Comparison of ENCODE assay signal across 19 cellular contexts in genomic region chr16:61926766-61927165, GRCh38.
DNase-seq lines count a peak whose midpoint lies in the region; ATAC-seq and TF ChIP-seq lines count a peak whose summit lies in the region.
"Had no signal": no experiment of that assay in that cellular context is flagged by ENCODE, and none has a peak within 500 bp of the region (broad histone marks: within the 10 kb centered on the region; RNA-seq: fewer than 3 reads in every experiment).

No MANE protein-coding gene starts in this region.

- no peaks in the 10 kb centered on the region for H3K9me3 ChIP-seq in PC-3 (ENCODE audit: low read length)
- H3K9me3 ChIP-seq: thoracic aorta had no signal

- DNase-seq in NCI-H2107 treated with DMSO at 0.1 percent for 48 hours (lab: John Stamatoyannopoulos, UW; ENCODE audit: unreplicated experiment) (peak; percentile 54), NCI-H2107 (lab: John Stamatoyannopoulos, UW) (no peak), NCI-H1436 treated with DMSO at 0.1 percent for 48 hours (lab: John Stamatoyannopoulos, UW) (peak; percentile 99), PC-3 (peak; percentile 31), non-pigmented ciliary epithelial cell (ENCODE audit: low read depth) (peak; percentile 0), superior temporal gyrus (ENCODE audit: extremely low spot score) (no peak), iPS-NIHi11 (ENCODE audit: low spot score) (no peak)
- DNase-seq in activated T-cell treated with anti-CD3 and anti-CD28 coated beads, Interleukin-2, amount 50 U/mL, for 4 hours: no peak
- DNase-seq: activated CD4-positive, alpha-beta memory T cell treated with anti-CD3 and anti-CD28 coated beads, Interleukin-2, amount 10 ng/mL, durations not matched to agents 7 days and 5 days; activated T-cell treated with anti-CD3 and anti-CD28 coated beads, Interleukin-2, amount 50 U/mL, for 72 hours; KG1; left ventricle myocardium inferior; NCI-H510A treated with DMSO at 0.1 percent for 48 hours had no signal

- BruUV-seq in PC-3 (replicated peaks; lab: Mats Ljungman, UMichigan): no TSS peak

- H2AFZ ChIP-seq in PC-3 (ENCODE audit: low read length): no peak overlapping the region

- no peaks in the 10 kb centered on the region for H3K9me3 Mint-ChIP-seq in activated T-cell treated with anti-CD3 and anti-CD28 coated beads, Interleukin-2, amount 50 U/mL, for 4 hours

- H3K4me3 ChIP-seq in PC-3 (ENCODE audit: low read length): no peak overlapping the region
- H3K4me3 ChIP-seq: left ventricle myocardium inferior, SJSA1, thoracic aorta had no signal

- H3K79me2 ChIP-seq in PC-3 (ENCODE audit: low read length): no peaks in the 10 kb centered on the region

- intact Hi-C loops in PC-3 (cut with micrococcal nuclease): no loop called here

- ATAC-seq in PC-3: peak; percentile 26; the same call in 1 of the 2 replicates
- ATAC-seq in activated T-cell treated with anti-CD3 and anti-CD28 coated beads, Interleukin-2, amount 50 U/mL, for 4 hours: no peak
- ATAC-seq: activated T-cell treated with anti-CD3 and anti-CD28 coated beads, Interleukin-2, amount 50 U/mL, for 72 hours; esophagus mucosa had no signal

- no peak overlapping the region for H3K4me3 Mint-ChIP-seq in activated T-cell treated with anti-CD3 and anti-CD28 coated beads, Interleukin-2, amount 50 U/mL, for 4 hours
- H3K4me3 Mint-ChIP-seq: activated CD4-positive, alpha-beta memory T cell treated with anti-CD3 and anti-CD28 coated beads, Interleukin-2, amount 10 ng/mL, durations not matched to agents 7 days and 5 days; activated T-cell treated with anti-CD3 and anti-CD28 coated beads, Interleukin-2, amount 50 U/mL, for 72 hours had no signal

- H3K4me2 ChIP-seq in PC-3 (ENCODE audit: low read length): peak overlapping the region; percentile 29; the same call in 1 of the 2 replicates

- no peaks in the 10 kb centered on the region for H3K27me3 ChIP-seq in PC-3 (ENCODE audit: low read length)
- H3K27me3 ChIP-seq: SJSA1 had no signal

- no peaks in the 10 kb centered on the region for H3F3A ChIP-seq in PC-3 (ENCODE audit: low read length, unreplicated experiment)

- CTCF ChIA-PET in PC-3 (lab: Charles Lee): no interaction called here

- no peaks in the 10 kb centered on the region for H4K20me1 ChIP-seq in PC-3 (ENCODE audit: low read length)

- no peaks in the 10 kb centered on the region for H3K9me2 ChIP-seq in PC-3 (replicated peaks; ENCODE audit: low read length)

- H3K36me3 ChIP-seq in PC-3 (ENCODE audit: low read depth, low read length): no peaks in the 10 kb centered on the region
- H3K36me3 ChIP-seq: left ventricle myocardium inferior, SJSA1, thoracic aorta had no signal

- H3K4me1 Mint-ChIP-seq in activated T-cell treated with anti-CD3 and anti-CD28 coated beads, Interleukin-2, amount 50 U/mL, for 4 hours (ENCODE audit: low read depth): no peaks in the 10 kb centered on the region
- H3K4me1 Mint-ChIP-seq: activated CD4-positive, alpha-beta memory T cell treated with anti-CD3 and anti-CD28 coated beads, Interleukin-2, amount 10 ng/mL, durations not matched to agents 7 days and 5 days had no signal

- H3K9ac ChIP-seq in PC-3 (ENCODE audit: low read length): no peak overlapping the region

- no peak for TF ChIP-seq CTCF in PC-3 (conservative IDR thresholded peaks at IDR 0.05; ENCODE audit: low read depth, low read length)

- H3K4me1 ChIP-seq in PC-3 (ENCODE audit: insufficient read depth, low read length): peaks cover 26% of the 10 kb centered on the region
- H3K4me1 ChIP-seq: left ventricle myocardium inferior, SJSA1 had no signal

- H3K36me3 Mint-ChIP-seq in activated T-cell treated with anti-CD3 and anti-CD28 coated beads, Interleukin-2, amount 50 U/mL, for 4 hours (ENCODE audit: insufficient read depth): no peaks in the 10 kb centered on the region

- POLR2A ChIA-PET in PC-3 (lab: Charles Lee; ENCODE audit: unreplicated experiment): no interaction called here

- no peaks in the 10 kb centered on the region for H3K27me3 Mint-ChIP-seq in activated T-cell treated with anti-CD3 and anti-CD28 coated beads, Interleukin-2, amount 50 U/mL, for 4 hours (ENCODE audit: low read depth)
- H3K27me3 Mint-ChIP-seq: activated CD4-positive, alpha-beta memory T cell treated with anti-CD3 and anti-CD28 coated beads, Interleukin-2, amount 10 ng/mL, durations not matched to agents 7 days and 5 days had no signal

- peak overlapping the region; percentile 20; the same call in 1 of the 2 replicates for H3K27ac ChIP-seq in PC-3 (ENCODE audit: low read length)
- H3K27ac ChIP-seq: 22Rv1, C4-2B, HL-60, left ventricle myocardium inferior, SJSA1, thoracic aorta had no signal

Comparison
In these comparisons a context has a peak if more than half of its experiments do, and no peak if none do; other contexts are left out.
1. DNase-seq: peak in NCI-H2107 treated with DMSO at 0.1 percent for 48 hours (single experiment), NCI-H1436 treated with DMSO at 0.1 percent for 48 hours (single experiment), PC-3 (single experiment) and non-pigmented ciliary epithelial cell (single experiment); none in NCI-H2107 (single experiment), superior temporal gyrus (single experiment), activated T-cell treated with anti-CD3 and anti-CD28 coated beads, Interleukin-2, amount 50 U/mL, for 4 hours (single experiment) and iPS-NIHi11 (single experiment).